27 cellular contexts compared by ENCODE assay signal in the genomic region with DNA sequence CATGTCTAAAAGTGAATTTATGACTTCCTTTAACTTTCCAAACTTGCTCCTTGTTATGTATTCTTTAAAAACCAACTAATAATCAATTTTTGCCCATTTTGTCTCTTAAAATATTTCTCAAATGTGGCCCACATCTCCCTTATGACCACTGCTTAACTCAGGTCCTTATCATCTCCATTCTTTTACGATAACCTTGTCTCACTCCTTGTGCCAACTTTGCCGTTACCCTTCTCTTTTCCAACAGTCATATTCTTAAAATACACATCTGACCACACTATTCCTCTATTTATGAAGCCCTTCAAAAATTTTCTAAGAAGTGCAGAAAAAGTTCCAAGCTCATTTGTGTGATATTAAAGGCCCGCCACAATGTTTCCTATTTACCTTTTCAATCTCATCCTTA. TPM values are rescaled to one million over a fixed set of nuclear protein-coding genes. Genes with fewer than 3 reads are reported as not detected.
A peak's percentile ranks its signal among the peaks of the same experiment; 100 is the strongest.
DNase-seq lines count a peak whose midpoint lies in the region; FAIRE-seq and TF ChIP-seq lines count a peak whose summit lies in the region.
"Had no signal": no experiment of that assay in that cellular context is flagged by ENCODE, and none has a peak within 500 bp of the region (broad histone marks: within the 10 kb centered on the region; RNA-seq: fewer than 3 reads in every experiment).

No MANE protein-coding gene starts in this region.

- no peaks in the 10 kb centered on the region for H4K20me1 ChIP-seq in PC-9 (ENCODE audit: insufficient read depth)
- H4K20me1 ChIP-seq in endothelial cell of umbilical vein (replicated peaks; ENCODE audit: control insufficient read depth, extremely low read depth, insufficient read depth, low read length) = no peaks in the 10 kb centered on the region
- no peaks in the 10 kb centered on the region for H4K20me1 ChIP-seq in osteoblast (ENCODE audit: insufficient read depth, low read length)
- H4K20me1 ChIP-seq: BLaER1 had no signal

- H2AFZ ChIP-seq in PC-9 = peak overlapping the region; percentile 32; the same call in 1 of the 2 replicates
- H2AFZ ChIP-seq in endothelial cell of umbilical vein (ENCODE audit: low read depth, low read length) = no peak overlapping the region
- H2AFZ ChIP-seq in osteoblast (ENCODE audit: low read length) = no peak overlapping the region

- H3K9me3 ChIP-seq in PC-9 (ENCODE audit: insufficient read depth, low read depth) (0 out of 2 replicates have a peak, but pooled peaks cover 4% of the 10 kb centered on the region), endothelial cell of umbilical vein (replicated peaks; ENCODE audit: control insufficient read depth, insufficient read depth, low read length) (no peaks in the 10 kb centered on the region), osteoblast (ENCODE audit: low read depth, low read length) (no peaks in the 10 kb centered on the region)
- H3K9me3 ChIP-seq: BE2C, BLaER1 had no signal

- no peaks in the 10 kb centered on the region for H3K4me1 Mint-ChIP-seq in activated CD4-positive, alpha-beta memory T cell treated with anti-CD3 and anti-CD28 coated beads, Interleukin-2, amount 10 ng/mL, durations not matched to agents 7 days and 5 days
- H3K4me1 Mint-ChIP-seq: CD14-positive monocyte; CD4-positive, alpha-beta memory T cell; CD4-positive, CD25-positive, alpha-beta regulatory T cell; CD8-positive, alpha-beta memory T cell had no signal

- H3K4me1 ChIP-seq in PC-9 (replicated peaks; ENCODE audit: insufficient read depth) = peaks cover 3% of the 10 kb centered on the region
- no peaks in the 10 kb centered on the region for H3K4me1 ChIP-seq in endothelial cell of umbilical vein (ENCODE audit: control insufficient read depth, extremely low read depth, insufficient read depth, low read length)
- H3K4me1 ChIP-seq in osteoblast (ENCODE audit: insufficient read depth, low read length) = peaks cover 3% of the 10 kb centered on the region
- H3K4me1 ChIP-seq: BE2C, BLaER1 had no signal

- H3K27me3 Mint-ChIP-seq in activated CD4-positive, alpha-beta memory T cell treated with anti-CD3 and anti-CD28 coated beads, Interleukin-2, amount 10 ng/mL, durations not matched to agents 7 days and 5 days = no peaks in the 10 kb centered on the region
- H3K27me3 Mint-ChIP-seq: CD4-positive, alpha-beta memory T cell; CD4-positive, CD25-positive, alpha-beta regulatory T cell had no signal

- H3K27me3 ChIP-seq in PC-9 (ENCODE audit: insufficient read depth, low read depth) (no peaks in the 10 kb centered on the region), endothelial cell of umbilical vein (ENCODE audit: control insufficient read depth in 2 of 2, insufficient read depth in 2 of 2, low read length in 2 of 2) (no peaks in the 10 kb centered on the region), osteoblast (ENCODE audit: insufficient read depth, low read length) (no peaks in the 10 kb centered on the region)
- H3K27me3 ChIP-seq: BE2C, BLaER1 had no signal

- H3K4me3 ChIP-seq in PC-9 = no peak overlapping the region
- H3K4me3 ChIP-seq in endothelial cell of umbilical vein (replicated peaks in 1 of 3; ENCODE audit: insufficient read depth in 1 of 3, low read depth in 1 of 3, low read length in 3 of 3) = no peak overlapping the region
- H3K4me3 ChIP-seq in osteoblast (ENCODE audit: insufficient read depth, low read length) = no peak overlapping the region
- H3K4me3 ChIP-seq: BLaER1, GM12878 had no signal

- POLR2A ChIA-PET in PC-9 (lab: Charles Lee; ENCODE audit: unreplicated experiment) (no interaction called here), endothelial cell of umbilical vein (lab: Charles Lee) (no interaction called here)
- POLR2A ChIA-PET in activated CD4-positive, alpha-beta memory T cell treated with anti-CD3 and anti-CD28 coated beads, Interleukin-2, amount 10 ng/mL, durations not matched to agents 7 days and 5 days (lab: Charles Lee) = no interaction called here

- CTCF ChIA-PET in PC-9 (lab: Charles Lee) (interaction anchor here (0.6 kb wide), 1 partner anchor 119 kb away, joined by 18 read pairs; no protein-coding TSS in a partner anchor), endothelial cell of umbilical vein (lab: Charles Lee) (no interaction called here)
- CTCF ChIA-PET in activated CD4-positive, alpha-beta memory T cell treated with anti-CD3 and anti-CD28 coated beads, Interleukin-2, amount 10 ng/mL, durations not matched to agents 7 days and 5 days (lab: Charles Lee) = no interaction called here

- no peaks in the 10 kb centered on the region for H3K79me2 ChIP-seq in PC-9 (ENCODE audit: low read depth)
- H3K79me2 ChIP-seq in endothelial cell of umbilical vein (ENCODE audit: control insufficient read depth, insufficient read depth, low read length) = no peaks in the 10 kb centered on the region
- no peaks in the 10 kb centered on the region for H3K79me2 ChIP-seq in osteoblast (ENCODE audit: insufficient read depth, low read length)

- no peaks in the 10 kb centered on the region for H3K36me3 Mint-ChIP-seq in activated CD4-positive, alpha-beta memory T cell treated with anti-CD3 and anti-CD28 coated beads, Interleukin-2, amount 10 ng/mL, durations not matched to agents 7 days and 5 days (ENCODE audit: low read depth)
- H3K36me3 Mint-ChIP-seq: CD14-positive monocyte; CD4-positive, alpha-beta memory T cell; CD4-positive, CD25-positive, alpha-beta regulatory T cell; CD8-positive, alpha-beta memory T cell had no signal

- no peak overlapping the region for H3K9ac ChIP-seq in endothelial cell of umbilical vein (replicated peaks; ENCODE audit: extremely low read depth, insufficient read depth, low read length)
- H3K9ac ChIP-seq: BLaER1 had no signal

- dilution Hi-C loops in endothelial cell of umbilical vein (cut with MboI; ENCODE audit: extremely low pct_ligation_motif_present, low sequenced_read_pairs) = no loop called here

- H3K36me3 ChIP-seq in PC-9 (ENCODE audit: low read depth) = no peaks in the 10 kb centered on the region
- no peaks in the 10 kb centered on the region for H3K36me3 ChIP-seq in endothelial cell of umbilical vein (ENCODE audit: control insufficient read depth in 2 of 2, extremely low read depth in 1 of 2, insufficient read depth in 2 of 2, low read length in 2 of 2)
- no peaks in the 10 kb centered on the region for H3K36me3 ChIP-seq in osteoblast (ENCODE audit: insufficient read depth, low read length)
- H3K36me3 ChIP-seq: BE2C, BLaER1 had no signal

- H3K9me3 Mint-ChIP-seq in activated CD4-positive, alpha-beta memory T cell treated with anti-CD3 and anti-CD28 coated beads, Interleukin-2, amount 10 ng/mL, durations not matched to agents 7 days and 5 days = no peaks in the 10 kb centered on the region
- H3K9me3 Mint-ChIP-seq: CD8-positive, alpha-beta memory T cell had no signal

- no peak for TF ChIP-seq POLR2A in endothelial cell of umbilical vein (IDR thresholded peaks at IDR 0.05; ENCODE audit: low read depth, low read length)

- H3K27ac ChIP-seq in PC-9 = no peak overlapping the region
- H3K27ac ChIP-seq in endothelial cell of umbilical vein (ENCODE audit: insufficient read depth, low read depth, low read length) = no peak overlapping the region
- no peak overlapping the region for H3K27ac ChIP-seq in osteoblast (ENCODE audit: low read depth, low read length)
- H3K27ac ChIP-seq: BLaER1 had no signal

- DNase-seq in PC-9 = no peak
- no peak for DNase-seq in endothelial cell of umbilical vein (ENCODE audit: low read depth, low spot score)
- peak; percentile 21 for DNase-seq in osteoblast (ENCODE audit: insufficient read length, low spot score, missing footprints)
- DNase-seq in activated CD4-positive, alpha-beta memory T cell treated with anti-CD3 and anti-CD28 coated beads, Interleukin-2, amount 10 ng/mL, durations not matched to agents 7 days and 5 days = no peak
- DNase-seq in NCI-H2081 treated with DMSO at 0.1 percent for 48 hours (lab: John Stamatoyannopoulos, UW) = no peak
- DNase-seq: 8988T; ACHN; BE2C; C1 segment of cervical spinal cord; CD4-positive, alpha-beta memory T cell; CD4-positive, CD25-positive, alpha-beta regulatory T cell; CD8-positive, alpha-beta memory T cell; COR-L47; DMS 273 treated with DMSO at 0.1 percent for 48 hours; DMS153; DMS53; DMS79; DND-41; EL; GDM1 had no signal

- H3K9me2 ChIP-seq in PC-9 (ENCODE audit: insufficient read depth) = no peaks in the 10 kb centered on the region

- no peaks in the 10 kb centered on the region for H3K9me1 ChIP-seq in endothelial cell of umbilical vein (replicated peaks; ENCODE audit: control insufficient read depth, extremely low read depth, insufficient read depth, low read length)

- no peak overlapping the region for H3K4me3 Mint-ChIP-seq in activated CD4-positive, alpha-beta memory T cell treated with anti-CD3 and anti-CD28 coated beads, Interleukin-2, amount 10 ng/mL, durations not matched to agents 7 days and 5 days
- H3K4me3 Mint-ChIP-seq: CD14-positive monocyte; CD4-positive, alpha-beta memory T cell; CD4-positive, CD25-positive, alpha-beta regulatory T cell; CD8-positive, alpha-beta memory T cell had no signal

- BruUV-seq in PC-9 (replicated peaks; lab: Mats Ljungman, UMichigan) (no TSS peak), endothelial cell of umbilical vein (replicated peaks; lab: Mats Ljungman, UMichigan) (no TSS peak)

- intact Hi-C loops in PC-9 (cut with micrococcal nuclease; ENCODE audit: unreplicated experiment) = no loop called here
- intact Hi-C loops in endothelial cell of umbilical vein (cut with micrococcal nuclease) = no loop called here

- H3K4me2 ChIP-seq in PC-9 = no peak overlapping the region
- no peak overlapping the region for H3K4me2 ChIP-seq in endothelial cell of umbilical vein (ENCODE audit: insufficient read depth, low read length)
- H3K4me2 ChIP-seq in osteoblast (ENCODE audit: insufficient read depth, low read length) = no peak overlapping the region
- H3K4me2 ChIP-seq: BLaER1 had no signal

- no peak overlapping the region for H3K27ac Mint-ChIP-seq in activated CD4-positive, alpha-beta memory T cell treated with anti-CD3 and anti-CD28 coated beads, Interleukin-2, amount 10 ng/mL, durations not matched to agents 7 days and 5 days
- H3K27ac Mint-ChIP-seq: CD14-positive monocyte; CD4-positive, alpha-beta memory T cell; CD4-positive, CD25-positive, alpha-beta regulatory T cell; CD8-positive, alpha-beta memory T cell had no signal

- H3F3A ChIP-seq in PC-9 (ENCODE audit: insufficient read depth, low read depth) = no peaks in the 10 kb centered on the region

- FAIRE-seq in endothelial cell of umbilical vein (lab: Jason Lieb, UNC) = peak; percentile 15
- FAIRE-seq: A204.1, GM12878, GM12892, GM18507 had no signal

- TF ChIP-seq CTCF in PC-9 (conservative IDR thresholded peaks at IDR 0.05) (no peak), endothelial cell of umbilical vein (IDR thresholded peaks at IDR 0.05; ENCODE audit: extremely low read depth in 1 of 2, insufficient read depth in 1 of 2, low read depth in 1 of 2, low read length in 2 of 2) (no peak), osteoblast (IDR thresholded peaks at IDR 0.05; ENCODE audit: extremely low read depth, low read depth, low read length) (no peak)

RNA-seq across cellular contexts. Expression of gene PPP1R1C, which starts 47.8 kb away (rescaled TPM):
- total RNA-seq in PC-9 (2021) = 13.4 and 27.5 TPM in 2 replicates
- total RNA-seq in endothelial cell of umbilical vein = 0.55 TPM in 1 of 2 replicates, not detected in the other
- 0.18 and 0.26 TPM in 2 replicates for polyA plus RNA-seq in endothelial cell of umbilical vein
- polyA plus RNA-seq in endothelial cell of umbilical vein (2011; cell fraction: cytosol; rRNA removed) = 0.41 and 0.76 TPM in 2 replicates
- 0.37 and 0.48 TPM in 2 replicates for polyA plus RNA-seq in endothelial cell of umbilical vein (2011; cell fraction: nucleus; rRNA removed)
- polyA plus RNA-seq in endothelial cell of umbilical vein (2012) = 0.70 and 1.7 TPM in 2 replicates
- polyA minus RNA-seq in endothelial cell of umbilical vein = 1.3 TPM in 1 of 2 replicates, not detected in the other
- not detected for polyA minus RNA-seq in endothelial cell of umbilical vein (2011; cell fraction: cytosol; rRNA and poly(A)+ RNA removed)
- 0.14 and 1.3 TPM in 2 replicates for polyA minus RNA-seq in endothelial cell of umbilical vein (2011; cell fraction: nucleus; rRNA and poly(A)+ RNA removed)
- 0.29 and 0.36 TPM in 2 replicates for total RNA-seq in osteoblast
- total RNA-seq in activated CD4-positive, alpha-beta memory T cell treated with anti-CD3 and anti-CD28 coated beads, Interleukin-2, amount 10 ng/mL, durations not matched to agents 7 days and 5 days = not detected
- total RNA-seq: CD4-positive, alpha-beta memory T cell; CD4-positive, CD25-positive, alpha-beta regulatory T cell; CD8-positive, alpha-beta memory T cell; G401 had no signal
- polyA plus RNA-seq: CD14-positive monocyte; CD4-positive, alpha-beta memory T cell; CD4-positive, CD25-positive, alpha-beta regulatory T cell; CD8-positive, alpha-beta memory T cell; GM12878 had no signal
